In genomic region chr12:104495786-104496185, GRCh38 we compare ENCODE assay signal across 19 cellular contexts. TPM values are rescaled to one million over a fixed set of nuclear protein-coding genes. Genes with fewer than 3 reads are reported as not detected.
DNase-seq lines count a peak whose midpoint lies in the region; ATAC-seq and TF ChIP-seq lines count a peak whose summit lies in the region.
"Had no signal": no experiment of that assay in that cellular context is flagged by ENCODE, and none has a peak within 500 bp of the region (broad histone marks: within the 10 kb centered on the region; RNA-seq: fewer than 3 reads in every experiment).

No MANE protein-coding gene starts in this region.

- POLR2A ChIA-PET in activated CD4-positive, alpha-beta memory T cell treated with anti-CD3 and anti-CD28 coated beads for 36 hours (lab: Charles Lee), result no interaction called here

- intact Hi-C loops in activated CD4-positive, alpha-beta memory T cell treated with anti-CD3 and anti-CD28 coated beads for 36 hours (cut with micrococcal nuclease), result loop anchor here (5.0 kb wide), 1 partner anchor 72 kb away; no protein-coding TSS in a partner anchor
- intact Hi-C loops in spleen (cut with DNase I; ENCODE audit: low total_unique reads), result no loop called here
- intact Hi-C loops in transverse colon (cut with DNase I; ENCODE audit: low total_unique reads), result no loop called here
- intact Hi-C loops in body of pancreas (cut with DNase I), result no loop called here

- H3K36me3 Mint-ChIP-seq in activated T-cell treated with anti-CD3 and anti-CD28 coated beads, Interleukin-2, amount 50 U/mL, for 72 hours (ENCODE audit: insufficient read depth in 2 of 2), result peaks cover 2 to 7% of the 10 kb centered on the region in 2 donors
- peaks cover 10% of the 10 kb centered on the region for H3K36me3 Mint-ChIP-seq in activated CD4-positive, alpha-beta memory T cell treated with anti-CD3 and anti-CD28 coated beads for 36 hours

- H3K4me3 Mint-ChIP-seq in activated T-cell treated with anti-CD3 and anti-CD28 coated beads, Interleukin-2, amount 50 U/mL, for 72 hours, result peak overlapping the region; percentile 37 to 80
- H3K4me3 Mint-ChIP-seq in activated CD4-positive, alpha-beta memory T cell treated with anti-CD3 and anti-CD28 coated beads for 36 hours, result peak overlapping the region; percentile 49
- H3K4me3 Mint-ChIP-seq: nephron progenitor cell had no signal

- TF ChIP-seq CTCF in fibroblast of mammary gland (conservative IDR thresholded peaks at IDR 0.05; ENCODE audit: control insufficient read depth, insufficient read depth, low read depth, low read length), result no peak
- TF ChIP-seq CTCF in spleen (IDR thresholded peaks at IDR 0.05 in 8 of 11, conservative IDR thresholded peaks at IDR 0.05 in 3 of 11), result no peak
- TF ChIP-seq CTCF in transverse colon (IDR thresholded peaks at IDR 0.05), result no peak
- TF ChIP-seq CTCF in body of pancreas (IDR thresholded peaks at IDR 0.05), result no peak

- in situ Hi-C loops in transverse colon (cut with MboI; ENCODE audit: low pct_ligation_motif_present in 1 of 4, low pct_unique_long_range_greater_than_20kb in 1 of 4, low sequenced_read_pairs in 3 of 4), result no loop called here

- CTCF ChIA-PET in activated CD4-positive, alpha-beta memory T cell treated with anti-CD3 and anti-CD28 coated beads for 36 hours (lab: Charles Lee), result no interaction called here

- H3K9me3 ChIP-seq in spleen (no peaks in the 10 kb centered on the region), transverse colon (no peaks in the 10 kb centered on the region), body of pancreas (no peaks in the 10 kb centered on the region)

- TF ChIP-seq POLR2A in spleen (IDR thresholded peaks at IDR 0.05) (no peak), transverse colon (IDR thresholded peaks at IDR 0.05) (no peak), body of pancreas (IDR thresholded peaks at IDR 0.05) (no peak)

- ATAC-seq in activated T-cell treated with anti-CD3 and anti-CD28 coated beads, Interleukin-2, amount 50 U/mL, for 72 hours (replicated peaks in 1 of 2), result no peak
- no peak for ATAC-seq in body of pancreas
- ATAC-seq: esophagus mucosa, Panc1 had no signal

- WGBS in spleen, 5 donors, result 86 to 90% (median 89%) methylated on average over 3 of the region's 3 CpGs
- 79 to 100% methylated on average over 1 to 3 of the region's 3 CpGs for WGBS in transverse colon (ENCODE audit: low coverage in 1 of 2), 2 donors
- WGBS in body of pancreas, 2 donors, result 85 to 89% methylated on average over 3 of the region's 3 CpGs

- H3K27ac Mint-ChIP-seq in activated T-cell treated with anti-CD3 and anti-CD28 coated beads, Interleukin-2, amount 50 U/mL, for 72 hours, result peak overlapping the region; percentile 92
- H3K27ac Mint-ChIP-seq in activated CD4-positive, alpha-beta memory T cell treated with anti-CD3 and anti-CD28 coated beads for 36 hours, result peak overlapping the region; percentile 76
- H3K27ac Mint-ChIP-seq: nephron progenitor cell had no signal

- H3K36me3 ChIP-seq in spleen, result no peaks in the 10 kb centered on the region
- H3K36me3 ChIP-seq in transverse colon, result no peaks in the 10 kb centered on the region
- H3K36me3 ChIP-seq in body of pancreas (replicated peaks in 1 of 2; ENCODE audit: insufficient read depth in 1 of 2, low read depth in 2 of 2), result no peaks in the 10 kb centered on the region
- H3K36me3 ChIP-seq: brain microvascular endothelial cell had no signal

- no peak for DNase-seq in activated T-cell treated with anti-CD3 and anti-CD28 coated beads, Interleukin-2, amount 50 U/mL, for 72 hours
- DNase-seq in activated T-cell treated with anti-CD3 and anti-CD28 coated beads for 4 hours (no peak), fibroblast of mammary gland (ENCODE audit: low read depth) (peak; percentile 47), spleen (no peak), transverse colon (no peak), DMS79 treated with DMSO at 0.1 percent for 48 hours (lab: John Stamatoyannopoulos, UW) (no peak), body of pancreas (no peak)
- no peak for DNase-seq in activated CD4-positive, alpha-beta memory T cell treated with anti-CD3 and anti-CD28 coated beads for 36 hours
- DNase-seq: ACHN, brain microvascular endothelial cell, head of caudate nucleus, KBM-7, NCI-H1092, NCI-H748 treated with DMSO at 0.1 percent for 48 hours, nephron progenitor cell had no signal

- peaks cover 100% of the 10 kb centered on the region for H3K4me1 Mint-ChIP-seq in activated T-cell treated with anti-CD3 and anti-CD28 coated beads, Interleukin-2, amount 50 U/mL, for 72 hours (ENCODE audit: low read depth)
- H3K4me1 Mint-ChIP-seq in activated CD4-positive, alpha-beta memory T cell treated with anti-CD3 and anti-CD28 coated beads for 36 hours (ENCODE audit: low read depth), result peaks cover 90% of the 10 kb centered on the region

- peaks cover 5% of the 10 kb centered on the region for H3K27me3 Mint-ChIP-seq in activated T-cell treated with anti-CD3 and anti-CD28 coated beads, Interleukin-2, amount 50 U/mL, for 72 hours (ENCODE audit: low read depth)
- H3K27me3 Mint-ChIP-seq in activated CD4-positive, alpha-beta memory T cell treated with anti-CD3 and anti-CD28 coated beads for 36 hours, result no peaks in the 10 kb centered on the region

- H3K9me3 Mint-ChIP-seq in activated T-cell treated with anti-CD3 and anti-CD28 coated beads, Interleukin-2, amount 50 U/mL, for 72 hours, result no peaks in the 10 kb centered on the region
- H3K9me3 Mint-ChIP-seq in activated CD4-positive, alpha-beta memory T cell treated with anti-CD3 and anti-CD28 coated beads for 36 hours, result no peaks in the 10 kb centered on the region
- H3K9me3 Mint-ChIP-seq: nephron progenitor cell had no signal

- H3K27ac ChIP-seq in spleen (peak overlapping the region in 5 of 8 donors; percentile 73 to 79 (median 75)), transverse colon (peak overlapping the region in 1 of 4 donors; percentile 72), body of pancreas (no peak overlapping the region)

- no peak for TF ChIP-seq EP300 in transverse colon (IDR thresholded peaks at IDR 0.05; ENCODE audit: low read depth)

- H3K4me3 ChIP-seq in fibroblast of mammary gland (ENCODE audit: control insufficient read depth, low read depth, low read length), result no peak overlapping the region
- no peak overlapping the region for H3K4me3 ChIP-seq in spleen
- no peak overlapping the region for H3K4me3 ChIP-seq in transverse colon
- no peak overlapping the region for H3K4me3 ChIP-seq in body of pancreas
- H3K4me3 ChIP-seq: lung, SK-N-MC had no signal

- H3K27me3 ChIP-seq in spleen (replicated peaks in 1 of 7) (no peaks in the 10 kb centered on the region), transverse colon (no peaks in the 10 kb centered on the region), body of pancreas (no peaks in the 10 kb centered on the region)
- H3K27me3 ChIP-seq: brain microvascular endothelial cell had no signal

- H3K4me1 ChIP-seq in spleen (peaks cover 29 to 100% (median 77%) of the 10 kb centered on the region in 6 donors), transverse colon (peaks cover 0 to 30% (median 0%) of the 10 kb centered on the region in 4 donors), body of pancreas (no peaks in the 10 kb centered on the region)

RNA-seq across cellular contexts. Expression of gene CHST11, which starts 39.0 kb away (rescaled TPM):
- total RNA-seq in activated T-cell treated with anti-CD3 and anti-CD28 coated beads, Interleukin-2, amount 50 U/mL, for 72 hours, result 10 to 100 TPM; 47.2 to 57.7 TPM
- 10 to 100 TPM; 58.3 to 59.0 TPM for total RNA-seq in activated CD4-positive, alpha-beta memory T cell treated with anti-CD3 and anti-CD28 coated beads for 36 hours
- total RNA-seq in spleen (10 to 100 TPM; 45.0 to 65.1 (median 56.1) TPM), transverse colon (100 to 1,000 TPM in 1 of 4 donors, 10 to 100 TPM in 2, 1 to 10 TPM in 1; 4.2 to 123 (median 31.5) TPM), body of pancreas (10 to 100 TPM in 1 of 2 donors, 1 to 10 TPM in 1; 4.6 to 14.5 TPM)
- 1 to 10 TPM; 5.2 to 6.1 (median 5.8) TPM for polyA plus RNA-seq in spleen

Comparison
In these comparisons a context has a peak if more than half of its experiments do, and no peak if none do; other contexts are left out.
1. H3K27ac ChIP-seq: peak in spleen (5 of 8); none in body of pancreas (0 of 4).